Comparison of ENCODE assay signal across 25 cellular contexts in genomic region chr4:56310401-56310800, GRCh38.
DNase-seq lines count a peak whose midpoint lies in the region; ATAC-seq and TF ChIP-seq lines count a peak whose summit lies in the region.
"Had no signal": no experiment of that assay in that cellular context is flagged by ENCODE, and none has a peak within 500 bp of the region (broad histone marks: within the 10 kb centered on the region; RNA-seq: fewer than 3 reads in every experiment).

No MANE protein-coding gene starts in this region.

- peaks cover 0 to 3% of the 10 kb centered on the region in 2 experiments for H3K36me3 ChIP-seq in SK-N-SH (replicated peaks in 1 of 2; ENCODE audit: control insufficient read depth in 1 of 2, insufficient read depth in 2 of 2, low read length in 1 of 2)
- no peaks in the 10 kb centered on the region for H3K36me3 ChIP-seq in heart left ventricle

- DNase-seq in SK-N-SH = no peak
- DNase-seq in kidney tubule cell (ENCODE audit: low spot score) = peak; percentile 15
- no peak for DNase-seq in nephron progenitor cell
- no peak for DNase-seq in activated T-cell treated with anti-CD3 and anti-CD28 coated beads, Interleukin-2, amount 50 U/mL, for 1 hour
- no peak for DNase-seq in NCI-H345 (lab: John Stamatoyannopoulos, UW)
- DNase-seq in left colon = no peak
- no peak for DNase-seq in heart left ventricle
- DNase-seq: CD4-positive, CD25-positive, alpha-beta regulatory T cell; DMS79; GF-D8; IMR-90; MM.1S; NCI-H1417; NCI-H2081; NCI-H446 treated with DMSO at 0.1 percent for 48 hours; NCI-H526; NCI-H82; NK-92 treated with Interleukin-12 subunit alpha and Interleukin-12 subunit beta, amount 100 ng/mL, for 24 hours; PC-9; SJCRH30 had no signal

- TF ChIP-seq POLR2A in heart left ventricle (IDR thresholded peaks at IDR 0.05) = no peak

- ATAC-seq in SK-N-SH treated with all-trans-retinoic acid at 6 μM for 48 hours (no peak), left colon (no peak), heart left ventricle (no peak)
- ATAC-seq: HCT116, Right ventricle myocardium inferior had no signal

- H3K4me1 Mint-ChIP-seq in nephron progenitor cell = peaks cover 16% of the 10 kb centered on the region
- H3K4me1 Mint-ChIP-seq: CD4-positive, CD25-positive, alpha-beta regulatory T cell had no signal

- no peak overlapping the region; the same call in 1 of the 2 replicates for H3K4me2 ChIP-seq in SK-N-SH
- H3K4me2 ChIP-seq: BLaER1, KMS-11, PC-9 had no signal

- no peaks in the 10 kb centered on the region for H3K79me2 ChIP-seq in SK-N-SH (ENCODE audit: insufficient read depth)

- H3K9me2 ChIP-seq in SK-N-SH = no peaks in the 10 kb centered on the region

- H3K9me3 Mint-ChIP-seq in nephron progenitor cell = no peaks in the 10 kb centered on the region

- H3F3A ChIP-seq in SK-N-SH (replicated peaks; ENCODE audit: insufficient read depth) = peaks cover 9% of the 10 kb centered on the region

- CTCF ChIA-PET in SK-N-SH (lab: Yijun Ruan, JAX) = interaction anchor here (0.8 to 7.2 kb wide), 3 partner anchors 10 to 526 kb away, joined by 8 to 40 read pairs (median 10); partner anchors contain the start of gene CEP135

- TF ChIP-seq CTCF in SK-N-SH (IDR thresholded peaks at IDR 0.05) (no peak), nephron progenitor cell (IDR thresholded peaks at IDR 0.05) (no peak), heart left ventricle (IDR thresholded peaks at IDR 0.05) (no peak)

- H3K4me1 ChIP-seq in SK-N-SH (ENCODE audit: control insufficient read depth in 1 of 2, insufficient read depth in 2 of 2, low read depth in 1 of 2, low read length in 1 of 2) (peaks cover 0 to 22% of the 10 kb centered on the region in 2 experiments; a peak in 2 of 4 replicates), heart left ventricle (no peaks in the 10 kb centered on the region)
- H3K4me1 ChIP-seq: SJCRH30 had no signal

- H4K20me1 ChIP-seq in SK-N-SH (ENCODE audit: insufficient read depth) = no peaks in the 10 kb centered on the region
- H4K20me1 ChIP-seq: BLaER1 had no signal

- no peak overlapping the region for H3K4me3 Mint-ChIP-seq in nephron progenitor cell
- H3K4me3 Mint-ChIP-seq: CD4-positive, CD25-positive, alpha-beta regulatory T cell had no signal

- H3K36me3 Mint-ChIP-seq in nephron progenitor cell (ENCODE audit: low read depth) = peaks cover 90% of the 10 kb centered on the region
- H3K36me3 Mint-ChIP-seq: CD4-positive, CD25-positive, alpha-beta regulatory T cell had no signal

- H3K27me3 ChIP-seq in SK-N-SH (ENCODE audit: insufficient read depth) (no peaks in the 10 kb centered on the region), heart left ventricle (no peaks in the 10 kb centered on the region)
- H3K27me3 ChIP-seq: BLaER1, SJCRH30 had no signal

- TF ChIP-seq EP300 in SK-N-SH (IDR thresholded peaks at IDR 0.05; ENCODE audit: borderline replicate concordance in 1 of 2, low read depth in 1 of 2, low read length in 1 of 2) = no peak

- TF ChIP-seq RAD21 in SK-N-SH (IDR thresholded peaks at IDR 0.05; ENCODE audit: low read length) = no peak

- H3K27me3 Mint-ChIP-seq in nephron progenitor cell (ENCODE audit: low read depth, poor library complexity) = peaks cover 3% of the 10 kb centered on the region
- H3K27me3 Mint-ChIP-seq: CD4-positive, CD25-positive, alpha-beta regulatory T cell had no signal

- POLR2A ChIA-PET in SK-N-SH (lab: Yijun Ruan, JAX) = interaction anchor here (1.7 kb wide), 1 partner anchor 77 kb away, joined by 12 read pairs; the partner anchor contains the start of gene AASDH

- H3K4me3 ChIP-seq in SK-N-SH (ENCODE audit: low read depth in 2 of 2, low read length in 1 of 2) (no peak overlapping the region), heart left ventricle (no peak overlapping the region)
- H3K4me3 ChIP-seq: BLaER1, PC-9, SJCRH30 had no signal

- 100% methylated on average over 3 of the region's 3 CpGs for WGBS in SK-N-SH (ENCODE audit: low lambda C conversion rate)
- WGBS in heart left ventricle, 4 donors = 91 to 96% (median 95%) methylated on average over 3 of the region's 3 CpGs

- peak overlapping the region; percentile 85 for H3K27ac Mint-ChIP-seq in nephron progenitor cell
- H3K27ac Mint-ChIP-seq: CD4-positive, CD25-positive, alpha-beta regulatory T cell had no signal

- H3K9me3 ChIP-seq in SK-N-SH (no peaks in the 10 kb centered on the region), heart left ventricle (no peaks in the 10 kb centered on the region)
- H3K9me3 ChIP-seq: SJCRH30 had no signal

- no peak overlapping the region for H3K9ac ChIP-seq in SK-N-SH
- H3K9ac ChIP-seq: BLaER1, KMS-11 had no signal

- H3K27ac ChIP-seq in SK-N-SH (ENCODE audit: low read depth in 2 of 2, low read length in 1 of 2) = peak overlapping the region; percentile 81 to 84; a peak in 3 of 4 replicates
- H3K27ac ChIP-seq in heart left ventricle = no peak overlapping the region
- H3K27ac ChIP-seq: BLaER1, KMS-11, PC-9, SJCRH30 had no signal

- no peak overlapping the region for H2AFZ ChIP-seq in SK-N-SH (ENCODE audit: low read depth)
- H2AFZ ChIP-seq: PC-9 had no signal

- intact Hi-C loops in left colon (cut with DNase I, micrococcal nuclease) = no loop called here
- intact Hi-C loops in heart left ventricle (cut with DNase I) = no loop called here

TF ChIP-seq in SK-N-SH, 30 proteins besides CTCF, POLR2A, EP300 and RAD21 (continues in another document):
- no peak for TF ChIP-seq NFIC (IDR thresholded peaks at IDR 0.05; ENCODE audit: borderline replicate concordance)
- no peak for TF ChIP-seq FOXJ3 (CRISPR knock-in tag; IDR thresholded peaks at IDR 0.05)
- no peak for TF ChIP-seq GATA2 (CRISPR knock-in tag; IDR thresholded peaks at IDR 0.05)
- no peak for TF ChIP-seq EZH2phosphoT487 (IDR thresholded peaks at IDR 0.05; ENCODE audit: borderline replicate concordance, low read depth)
- no peak for TF ChIP-seq RCOR1 (IDR thresholded peaks at IDR 0.05; ENCODE audit: low read length)
- no peak for TF ChIP-seq TCF12 (IDR thresholded peaks at IDR 0.05)
- TF ChIP-seq USF2 (IDR thresholded peaks at IDR 0.05; ENCODE audit: borderline replicate concordance, low read depth, low read length) = no peak
- TF ChIP-seq, protein P1, sequence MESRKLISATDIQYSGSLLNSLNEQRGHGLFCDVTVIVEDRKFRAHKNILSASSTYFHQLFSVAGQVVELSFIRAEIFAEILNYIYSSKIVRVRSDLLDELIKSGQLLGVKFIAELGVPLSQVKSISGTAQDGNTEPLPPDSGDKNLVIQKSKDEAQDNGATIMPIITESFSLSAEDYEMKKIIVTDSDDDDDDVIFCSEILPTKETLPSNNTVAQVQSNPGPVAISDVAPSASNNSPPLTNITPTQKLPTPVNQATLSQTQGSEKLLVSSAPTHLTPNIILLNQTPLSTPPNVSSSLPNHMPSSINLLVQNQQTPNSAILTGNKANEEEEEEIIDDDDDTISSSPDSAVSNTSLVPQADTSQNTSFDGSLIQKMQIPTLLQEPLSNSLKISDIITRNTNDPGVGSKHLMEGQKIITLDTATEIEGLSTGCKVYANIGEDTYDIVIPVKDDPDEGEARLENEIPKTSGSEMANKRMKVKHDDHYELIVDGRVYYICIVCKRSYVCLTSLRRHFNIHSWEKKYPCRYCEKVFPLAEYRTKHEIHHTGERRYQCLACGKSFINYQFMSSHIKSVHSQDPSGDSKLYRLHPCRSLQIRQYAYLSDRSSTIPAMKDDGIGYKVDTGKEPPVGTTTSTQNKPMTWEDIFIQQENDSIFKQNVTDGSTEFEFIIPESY (IDR thresholded peaks at IDR 0.05; ENCODE audit: borderline replicate concordance, low read depth) = no peak
- no peak for TF ChIP-seq TEAD4 (IDR thresholded peaks at IDR 0.05; ENCODE audit: borderline replicate concordance, insufficient read depth)

TF ChIP-seq in SK-N-SH treated with all-trans-retinoic acid at 6 μM for 48 hours, 23 proteins besides CTCF, POLR2A, EP300 and RAD21:
- TF ChIP-seq TCF4 (CRISPR knock-in tag; IDR thresholded peaks at IDR 0.05; ENCODE audit: borderline replicate concordance) (no peak), TOX (CRISPR knock-in tag; IDR thresholded peaks at IDR 0.05; ENCODE audit: borderline replicate concordance) (no peak), GLIS3 (CRISPR knock-in tag; IDR thresholded peaks at IDR 0.05) (no peak)

Comparison
In these comparisons a context has a peak if more than half of its experiments do, and no peak if none do; other contexts are left out.
1. H3K27ac ChIP-seq: peak in SK-N-SH (2 of 2); none in heart left ventricle (0 of 12).